ENCODE assay signal across 18 cellular contexts in genomic region chr2:20391951-20392699, GRCh38. TPM values are rescaled to one million over a fixed set of nuclear protein-coding genes. Genes with fewer than 3 reads are reported as not detected.
DNase-seq lines count a peak whose midpoint lies in the region; ATAC-seq and TF ChIP-seq lines count a peak whose summit lies in the region.
"Had no signal": no experiment of that assay in that cellular context is flagged by ENCODE, and none has a peak within 500 bp of the region (broad histone marks: within the 10 kb centered on the region; RNA-seq: fewer than 3 reads in every experiment).

No MANE protein-coding gene starts in this region.

- H3K4me3 ChIP-seq in epithelial cell of esophagus (ENCODE audit: low read length), result no peak overlapping the region
- H3K4me3 ChIP-seq: gastrocnemius medialis, spleen had no signal

- ATAC-seq in GM21447 (IDR thresholded peaks at IDR 0.05; ENCODE audit: unreplicated experiment), result no peak
- no peak for ATAC-seq in GM19397 (IDR thresholded peaks at IDR 0.05; ENCODE audit: unreplicated experiment)
- ATAC-seq: gastrocnemius medialis had no signal

- peak; percentile 12 for DNase-seq in NCI-H1694 (lab: John Stamatoyannopoulos, UW)
- DNase-seq in NCI-H1694 treated with DMSO at 0.1 percent for 48 hours (lab: John Stamatoyannopoulos, UW), result no peak
- peak; percentile 37 for DNase-seq in LoVo (ENCODE audit: low spot score)
- peak; percentile 93 for DNase-seq in epithelial cell of esophagus (ENCODE audit: low read depth)
- peak; percentile 63 for DNase-seq in renal cortical epithelial cell (ENCODE audit: low read depth)
- DNase-seq in cortex of kidney (lab: John Stamatoyannopoulos, UW), result no peak
- DNase-seq: activated T-cell treated with anti-CD3 and anti-CD28 coated beads, Interleukin-2, amount 50 U/mL, for 4 hours; caudate nucleus; CD4-positive, alpha-beta T cell; gastrocnemius medialis; GDM1; NCI-H2081; NCI-H774; SHP77 treated with DMSO at 0.1 percent for 48 hours; spleen; substantia nigra had no signal

- no peak for TF ChIP-seq CTCF in epithelial cell of esophagus (IDR thresholded peaks at IDR 0.05; ENCODE audit: insufficient read depth, low read depth, low read length, missing control alignments)

RNA-seq across cellular contexts. Expression of gene PUM2, which starts 41.5 kb away (rescaled TPM):
- total RNA-seq in renal cortical epithelial cell, result 31.6 and 90.6 TPM in 2 replicates

RNA-seq across cellular contexts. Expression of gene RHOB, which starts 54.7 kb away (rescaled TPM):
- 466 and 1,033 TPM in 2 replicates for total RNA-seq in renal cortical epithelial cell

Comparison
In these comparisons a context has a peak if more than half of its experiments do, and no peak if none do; other contexts are left out.
1. DNase-seq: peak in NCI-H1694 (single experiment), LoVo (single experiment), epithelial cell of esophagus (single experiment) and renal cortical epithelial cell (single experiment); none in NCI-H1694 treated with DMSO at 0.1 percent for 48 hours (single experiment) and cortex of kidney (single experiment).